Comparison of ENCODE assay signal across 24 cellular contexts in genomic region chr3:197201840-197202452, GRCh38.
"Had no signal": no experiment of that assay in that cellular context is flagged by ENCODE, and none has a peak within 500 bp of the region (broad histone marks: within the 10 kb centered on the region; RNA-seq: fewer than 3 reads in every experiment).

No MANE protein-coding gene starts in this region.

- H3K27ac Mint-ChIP-seq: activated B cell treated with CpG ODN at 0.5 μM for 24 hours; activated CD4-positive, alpha-beta T cell treated with anti-CD3 and anti-CD28 coated beads for 36 hours; activated naive CD8-positive, alpha-beta T cell treated with anti-CD3 and anti-CD28 coated beads for 36 hours; activated T-cell treated with anti-CD3 and anti-CD28 coated beads, Interleukin-2, amount 50 U/mL, for 24 hours; activated T-helper 17 cell treated with anti-CD3 and anti-CD28 coated beads, Interleukin-2, amount 50 U/mL, for 72 hours; effector memory CD8-positive, alpha-beta T cell; nephron had no signal

- H3K36me3 ChIP-seq: esophagus squamous epithelium, gastrocnemius medialis, neutrophil, pancreas, tibial nerve, vagina had no signal

- H3K4me3 Mint-ChIP-seq: activated B cell treated with CpG ODN at 0.5 μM for 24 hours; activated CD4-positive, alpha-beta T cell treated with anti-CD3 and anti-CD28 coated beads for 36 hours; activated naive CD8-positive, alpha-beta T cell treated with anti-CD3 and anti-CD28 coated beads for 36 hours; activated T-cell treated with anti-CD3 and anti-CD28 coated beads, Interleukin-2, amount 50 U/mL, for 24 hours; activated T-helper 17 cell treated with anti-CD3 and anti-CD28 coated beads, Interleukin-2, amount 50 U/mL, for 72 hours; central memory CD8-positive, alpha-beta T cell; effector memory CD8-positive, alpha-beta T cell; nephron; stimulated activated naive CD8-positive, alpha-beta T cell treated with anti-CD3 and anti-CD28 coated beads, Interleukin-15, Interleukin-2, amounts not matched to agents 100 ng/mL and 50 ng/mL, for 24 hours had no signal

- H3K9me3 ChIP-seq: esophagus squamous epithelium, gastrocnemius medialis, neutrophil, pancreas, psoas muscle, tibial nerve, vagina had no signal

- DNase-seq: activated B cell treated with CpG ODN at 0.5 μM for 24 hours; activated CD4-positive, alpha-beta T cell treated with anti-CD3 and anti-CD28 coated beads for 36 hours; activated CD4-positive, alpha-beta T cell treated with anti-CD3 and anti-CD28 coated beads, Interleukin-2, amount 50 U/mL, for 4 hours; activated CD8-positive, alpha-beta memory T cell treated with anti-CD3 and anti-CD28 coated beads for 24 hours; activated CD8-positive, alpha-beta memory T cell treated with anti-CD3 and anti-CD28 coated beads, Interleukin-2, amount 50 U/mL, for 4 hours; activated naive CD8-positive, alpha-beta T cell treated with anti-CD3 and anti-CD28 coated beads for 36 hours; activated T-cell treated with anti-CD3 and anti-CD28 coated beads, Interleukin-2, amount 50 U/mL, for 24 hours; dorsolateral prefrontal cortex; effector memory CD8-positive, alpha-beta T cell; esophagus squamous epithelium; gastrocnemius medialis; hippocampal formation; kidney glomerular epithelial cell; pancreas; psoas muscle; right cardiac atrium; stimulated activated CD4-positive, alpha-beta T cell treated with anti-CD3 and anti-CD28 coated beads, Interleukin-1b, Interleukin-23, amount 100 ng/mL, for 48 hours had no signal

- H3K9me3 Mint-ChIP-seq: activated B cell treated with CpG ODN at 0.5 μM for 24 hours; activated naive CD8-positive, alpha-beta T cell treated with anti-CD3 and anti-CD28 coated beads for 36 hours; activated T-cell treated with anti-CD3 and anti-CD28 coated beads, Interleukin-2, amount 50 U/mL, for 24 hours; activated T-helper 17 cell treated with anti-CD3 and anti-CD28 coated beads, Interleukin-2, amount 50 U/mL, for 72 hours; central memory CD8-positive, alpha-beta T cell; effector memory CD8-positive, alpha-beta T cell; nephron; stimulated activated naive CD8-positive, alpha-beta T cell treated with anti-CD3 and anti-CD28 coated beads, Interleukin-15, Interleukin-2, amounts not matched to agents 100 ng/mL and 50 ng/mL, for 24 hours had no signal

- H3K27ac ChIP-seq: esophagus squamous epithelium, gastrocnemius medialis, neutrophil, pancreas, psoas muscle, tibial nerve, vagina had no signal

- H3K27me3 ChIP-seq: dorsolateral prefrontal cortex, esophagus squamous epithelium, gastrocnemius medialis, neutrophil, pancreas, tibial nerve, vagina had no signal

- H3K27me3 Mint-ChIP-seq: activated B cell treated with CpG ODN at 0.5 μM for 24 hours; activated CD4-positive, alpha-beta T cell treated with anti-CD3 and anti-CD28 coated beads for 36 hours; activated naive CD8-positive, alpha-beta T cell treated with anti-CD3 and anti-CD28 coated beads for 36 hours; activated T-cell treated with anti-CD3 and anti-CD28 coated beads, Interleukin-2, amount 50 U/mL, for 24 hours; activated T-helper 17 cell treated with anti-CD3 and anti-CD28 coated beads, Interleukin-2, amount 50 U/mL, for 72 hours; central memory CD8-positive, alpha-beta T cell; effector memory CD8-positive, alpha-beta T cell; stimulated activated naive CD8-positive, alpha-beta T cell treated with anti-CD3 and anti-CD28 coated beads, Interleukin-15, Interleukin-2, amounts not matched to agents 100 ng/mL and 50 ng/mL, for 24 hours had no signal

- H3K4me3 ChIP-seq: dorsolateral prefrontal cortex, esophagus squamous epithelium, gastrocnemius medialis, pancreas, psoas muscle, tibial nerve, vagina had no signal
